In the genomic region with DNA sequence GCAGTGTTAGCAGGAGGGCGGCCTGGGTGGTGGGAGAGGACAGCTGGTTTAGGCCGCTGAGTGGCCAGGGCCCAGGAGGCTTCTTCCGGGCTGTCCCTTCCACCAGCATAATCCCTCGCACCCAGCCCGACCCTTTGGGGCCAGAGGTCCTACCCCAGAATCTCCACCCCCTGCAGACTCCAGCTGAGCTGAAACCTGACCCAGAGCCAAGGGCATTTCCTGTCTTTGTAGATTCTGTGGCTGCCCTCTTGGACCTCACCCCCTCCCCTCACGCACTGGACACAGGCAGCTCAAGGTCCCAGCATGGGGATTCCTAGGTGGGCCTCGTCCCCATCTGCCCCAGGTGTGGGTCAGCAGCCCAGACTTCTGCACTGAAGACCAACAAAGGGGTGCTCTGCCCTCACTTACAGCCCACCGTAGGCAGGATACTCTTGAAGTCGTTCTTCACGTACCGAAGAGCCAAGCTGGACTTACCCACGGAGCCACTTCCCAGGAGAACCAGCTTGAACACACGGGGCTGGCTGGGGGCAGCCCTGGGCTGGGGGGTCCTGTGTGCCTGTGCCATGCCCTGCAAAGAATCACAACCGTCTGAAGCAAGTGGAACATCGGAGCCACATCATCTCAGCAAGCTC, we compare ENCODE assay signal across 1 cellular context.
A peak's percentile ranks its signal among the peaks of the same experiment; 100 is the strongest.
TF ChIP-seq lines count a peak whose summit lies in the region.

No MANE protein-coding gene starts in this region.

TF ChIP-seq in HepG2, 621 proteins besides CTCF, POLR2A, EP300 and RAD21 (continues in another document):
- TF ChIP-seq ZNF30 (CRISPR knock-in tag; IDR thresholded peaks at IDR 0.05) (no peak), EEA1 (CRISPR knock-in tag; IDR thresholded peaks at IDR 0.05; ENCODE audit: borderline replicate concordance) (no peak), ZFP36L1 (CRISPR knock-in tag; IDR thresholded peaks at IDR 0.05) (no peak), FOXK1 (CRISPR knock-in tag; IDR thresholded peaks at IDR 0.05; ENCODE audit: borderline replicate concordance, low read depth) (peak; percentile 60; the same call in 1 of the 2 replicates), ARNT (IDR thresholded peaks at IDR 0.05) (no peak), FOXA1 (IDR thresholded peaks at IDR 0.05) (no peak), FOXA1 (CRISPR knock-in tag; IDR thresholded peaks at IDR 0.05) (peak; percentile 70), ZNF75D (CRISPR knock-in tag; IDR thresholded peaks at IDR 0.05; ENCODE audit: borderline replicate concordance) (no peak), ZNF207 (IDR thresholded peaks at IDR 0.05; ENCODE audit: borderline replicate concordance) (no peak), SRSF9 (IDR thresholded peaks at IDR 0.05; ENCODE audit: borderline replicate concordance, insufficient read depth, low read depth, low read length, poor library complexity, severe bottlenecking) (no peak), ZNF644 (CRISPR knock-in tag; IDR thresholded peaks at IDR 0.05; ENCODE audit: low read depth) (peak; percentile 87), KDM4B (CRISPR knock-in tag; IDR thresholded peaks at IDR 0.05) (peak; percentile 70), HCFC1 (IDR thresholded peaks at IDR 0.05; ENCODE audit: low read depth, low read length) (no peak), RCOR2 (CRISPR knock-in tag; IDR thresholded peaks at IDR 0.05) (peak; percentile 89), SNAI1 (CRISPR knock-in tag; IDR thresholded peaks at IDR 0.05; ENCODE audit: borderline replicate concordance) (peak; percentile 72; the same call in 1 of the 2 replicates), MEIS1 (CRISPR knock-in tag; IDR thresholded peaks at IDR 0.05; ENCODE audit: borderline replicate concordance) (no peak; the same call in 1 of the 2 replicates), ZNF484 (CRISPR knock-in tag; IDR thresholded peaks at IDR 0.05; ENCODE audit: borderline replicate concordance, low read depth) (no peak), GATAD2A (CRISPR knock-in tag; IDR thresholded peaks at IDR 0.05) (peak; percentile 94), TBL1XR1 (IDR thresholded peaks at IDR 0.05; ENCODE audit: borderline replicate concordance, low read length, partially characterized antibody) (peak; percentile 67), MXD4 (CRISPR knock-in tag; IDR thresholded peaks at IDR 0.05) (peak; percentile 74), ZNF367 (CRISPR knock-in tag; IDR thresholded peaks at IDR 0.05; ENCODE audit: borderline replicate concordance) (no peak), ZNF33B (CRISPR knock-in tag; IDR thresholded peaks at IDR 0.05) (0 out of 2 replicates have a peak, but pooled peaks have one; percentile 80), PTBP1 (IDR thresholded peaks at IDR 0.05; ENCODE audit: low read depth, low read length, poor library complexity, severe bottlenecking) (no peak), HOXD1 (CRISPR knock-in tag; IDR thresholded peaks at IDR 0.05) (peak; percentile 94), ZNF761 (CRISPR knock-in tag; conservative IDR thresholded peaks at IDR 0.05) (no peak), ISL2 (CRISPR knock-in tag; IDR thresholded peaks at IDR 0.05) (peak; percentile 91), ZNF788 (CRISPR knock-in tag; IDR thresholded peaks at IDR 0.05; ENCODE audit: borderline replicate concordance) (peak; percentile 99; the same call in 1 of the 2 replicates), TRIM24 (CRISPR knock-in tag; IDR thresholded peaks at IDR 0.05) (peak; percentile 88), KLF9 (CRISPR knock-in tag; IDR thresholded peaks at IDR 0.05; ENCODE audit: low read depth) (no peak), ZNF552 (CRISPR knock-in tag; IDR thresholded peaks at IDR 0.05; ENCODE audit: borderline replicate concordance) (no peak), KLF6 (CRISPR knock-in tag; IDR thresholded peaks at IDR 0.05) (no peak), ZSCAN31 (CRISPR knock-in tag; IDR thresholded peaks at IDR 0.05; ENCODE audit: low read depth) (peak; percentile 98)
- TF ChIP-seq, protein P1, sequence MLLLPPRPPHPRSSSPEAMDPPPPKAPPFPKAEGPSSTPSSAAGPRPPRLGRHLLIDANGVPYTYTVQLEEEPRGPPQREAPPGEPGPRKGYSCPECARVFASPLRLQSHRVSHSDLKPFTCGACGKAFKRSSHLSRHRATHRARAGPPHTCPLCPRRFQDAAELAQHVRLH (CRISPR knock-in tag; IDR thresholded peaks at IDR 0.05; ENCODE audit: borderline replicate concordance, low read depth): peak; percentile 87; the same call in 1 of the 2 replicates
- TF ChIP-seq, protein P2, sequence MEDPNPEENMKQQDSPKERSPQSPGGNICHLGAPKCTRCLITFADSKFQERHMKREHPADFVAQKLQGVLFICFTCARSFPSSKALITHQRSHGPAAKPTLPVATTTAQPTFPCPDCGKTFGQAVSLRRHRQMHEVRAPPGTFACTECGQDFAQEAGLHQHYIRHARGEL (CRISPR knock-in tag; IDR thresholded peaks at IDR 0.05): 0 out of 2 replicates have a peak, but pooled peaks have one; percentile 58
- TF ChIP-seq, protein P3, sequence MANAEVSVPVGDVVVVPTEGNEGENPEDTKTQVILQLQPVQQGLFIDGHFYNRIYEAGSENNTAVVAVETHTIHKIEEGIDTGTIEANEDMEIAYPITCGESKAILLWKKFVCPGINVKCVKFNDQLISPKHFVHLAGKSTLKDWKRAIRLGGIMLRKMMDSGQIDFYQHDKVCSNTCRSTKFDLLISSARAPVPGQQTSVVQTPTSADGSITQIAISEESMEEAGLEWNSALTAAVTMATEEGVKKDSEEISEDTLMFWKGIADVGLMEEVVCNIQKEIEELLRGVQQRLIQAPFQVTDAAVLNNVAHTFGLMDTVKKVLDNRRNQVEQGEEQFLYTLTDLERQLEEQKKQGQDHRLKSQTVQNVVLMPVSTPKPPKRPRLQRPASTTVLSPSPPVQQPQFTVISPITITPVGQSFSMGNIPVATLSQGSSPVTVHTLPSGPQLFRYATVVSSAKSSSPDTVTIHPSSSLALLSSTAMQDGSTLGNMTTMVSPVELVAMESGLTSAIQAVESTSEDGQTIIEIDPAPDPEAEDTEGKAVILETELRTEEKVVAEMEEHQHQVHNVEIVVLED (CRISPR knock-in tag; IDR thresholded peaks at IDR 0.05; ENCODE audit: borderline replicate concordance): peak; percentile 73; the same call in 1 of the 2 replicates
- TF ChIP-seq, protein P4, sequence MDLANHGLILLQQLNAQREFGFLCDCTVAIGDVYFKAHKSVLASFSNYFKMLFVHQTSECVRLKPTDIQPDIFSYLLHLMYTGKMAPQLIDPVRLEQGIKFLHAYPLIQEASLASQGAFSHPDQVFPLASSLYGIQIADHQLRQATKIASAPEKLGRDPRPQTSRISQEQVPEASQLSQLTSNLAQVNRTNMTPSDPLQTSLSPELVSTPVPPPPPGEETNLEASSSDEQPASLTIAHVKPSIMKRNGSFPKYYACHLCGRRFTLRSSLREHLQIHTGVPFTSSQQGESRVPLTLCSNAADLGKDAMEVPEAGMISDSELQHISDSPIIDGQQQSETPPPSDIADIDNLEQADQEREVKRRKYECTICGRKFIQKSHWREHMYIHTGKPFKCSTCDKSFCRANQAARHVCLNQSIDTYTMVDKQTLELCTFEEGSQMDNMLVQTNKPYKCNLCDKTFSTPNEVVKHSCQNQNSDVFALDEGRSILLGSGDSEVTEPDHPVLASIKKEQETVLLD (CRISPR knock-in tag; IDR thresholded peaks at IDR 0.05; ENCODE audit: low read depth): no peak
- TF ChIP-seq, protein P5, sequence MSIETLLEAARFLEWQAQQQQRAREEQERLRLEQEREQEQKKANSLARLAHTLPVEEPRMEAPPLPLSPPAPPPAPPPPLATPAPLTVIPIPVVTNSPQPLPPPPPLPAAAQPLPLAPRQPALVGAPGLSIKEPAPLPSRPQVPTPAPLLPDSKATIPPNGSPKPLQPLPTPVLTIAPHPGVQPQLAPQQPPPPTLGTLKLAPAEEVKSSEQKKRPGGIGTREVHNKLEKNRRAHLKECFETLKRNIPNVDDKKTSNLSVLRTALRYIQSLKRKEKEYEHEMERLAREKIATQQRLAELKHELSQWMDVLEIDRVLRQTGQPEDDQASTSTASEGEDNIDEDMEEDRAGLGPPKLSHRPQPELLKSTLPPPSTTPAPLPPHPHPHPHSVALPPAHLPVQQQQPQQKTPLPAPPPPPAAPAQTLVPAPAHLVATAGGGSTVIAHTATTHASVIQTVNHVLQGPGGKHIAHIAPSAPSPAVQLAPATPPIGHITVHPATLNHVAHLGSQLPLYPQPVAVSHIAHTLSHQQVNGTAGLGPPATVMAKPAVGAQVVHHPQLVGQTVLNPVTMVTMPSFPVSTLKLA (IDR thresholded peaks at IDR 0.05): no peak
- TF ChIP-seq, protein P6, sequence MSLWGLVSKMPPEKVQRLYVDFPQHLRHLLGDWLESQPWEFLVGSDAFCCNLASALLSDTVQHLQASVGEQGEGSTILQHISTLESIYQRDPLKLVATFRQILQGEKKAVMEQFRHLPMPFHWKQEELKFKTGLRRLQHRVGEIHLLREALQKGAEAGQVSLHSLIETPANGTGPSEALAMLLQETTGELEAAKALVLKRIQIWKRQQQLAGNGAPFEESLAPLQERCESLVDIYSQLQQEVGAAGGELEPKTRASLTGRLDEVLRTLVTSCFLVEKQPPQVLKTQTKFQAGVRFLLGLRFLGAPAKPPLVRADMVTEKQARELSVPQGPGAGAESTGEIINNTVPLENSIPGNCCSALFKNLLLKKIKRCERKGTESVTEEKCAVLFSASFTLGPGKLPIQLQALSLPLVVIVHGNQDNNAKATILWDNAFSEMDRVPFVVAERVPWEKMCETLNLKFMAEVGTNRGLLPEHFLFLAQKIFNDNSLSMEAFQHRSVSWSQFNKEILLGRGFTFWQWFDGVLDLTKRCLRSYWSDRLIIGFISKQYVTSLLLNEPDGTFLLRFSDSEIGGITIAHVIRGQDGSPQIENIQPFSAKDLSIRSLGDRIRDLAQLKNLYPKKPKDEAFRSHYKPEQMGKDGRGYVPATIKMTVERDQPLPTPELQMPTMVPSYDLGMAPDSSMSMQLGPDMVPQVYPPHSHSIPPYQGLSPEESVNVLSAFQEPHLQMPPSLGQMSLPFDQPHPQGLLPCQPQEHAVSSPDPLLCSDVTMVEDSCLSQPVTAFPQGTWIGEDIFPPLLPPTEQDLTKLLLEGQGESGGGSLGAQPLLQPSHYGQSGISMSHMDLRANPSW (CRISPR knock-in tag; IDR thresholded peaks at IDR 0.05; ENCODE audit: borderline replicate concordance): no peak
- TF ChIP-seq, protein P7, sequence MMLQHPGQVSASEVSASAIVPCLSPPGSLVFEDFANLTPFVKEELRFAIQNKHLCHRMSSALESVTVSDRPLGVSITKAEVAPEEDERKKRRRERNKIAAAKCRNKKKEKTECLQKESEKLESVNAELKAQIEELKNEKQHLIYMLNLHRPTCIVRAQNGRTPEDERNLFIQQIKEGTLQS (CRISPR knock-in tag; IDR thresholded peaks at IDR 0.05): no peak; the same call in 1 of the 2 replicates
- TF ChIP-seq, protein P8, sequence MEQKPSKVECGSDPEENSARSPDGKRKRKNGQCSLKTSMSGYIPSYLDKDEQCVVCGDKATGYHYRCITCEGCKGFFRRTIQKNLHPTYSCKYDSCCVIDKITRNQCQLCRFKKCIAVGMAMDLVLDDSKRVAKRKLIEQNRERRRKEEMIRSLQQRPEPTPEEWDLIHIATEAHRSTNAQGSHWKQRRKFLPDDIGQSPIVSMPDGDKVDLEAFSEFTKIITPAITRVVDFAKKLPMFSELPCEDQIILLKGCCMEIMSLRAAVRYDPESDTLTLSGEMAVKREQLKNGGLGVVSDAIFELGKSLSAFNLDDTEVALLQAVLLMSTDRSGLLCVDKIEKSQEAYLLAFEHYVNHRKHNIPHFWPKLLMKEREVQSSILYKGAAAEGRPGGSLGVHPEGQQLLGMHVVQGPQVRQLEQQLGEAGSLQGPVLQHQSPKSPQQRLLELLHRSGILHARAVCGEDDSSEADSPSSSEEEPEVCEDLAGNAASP (CRISPR knock-in tag; IDR thresholded peaks at IDR 0.05; ENCODE audit: borderline replicate concordance): peak; percentile 98
- TF ChIP-seq, protein P9, sequence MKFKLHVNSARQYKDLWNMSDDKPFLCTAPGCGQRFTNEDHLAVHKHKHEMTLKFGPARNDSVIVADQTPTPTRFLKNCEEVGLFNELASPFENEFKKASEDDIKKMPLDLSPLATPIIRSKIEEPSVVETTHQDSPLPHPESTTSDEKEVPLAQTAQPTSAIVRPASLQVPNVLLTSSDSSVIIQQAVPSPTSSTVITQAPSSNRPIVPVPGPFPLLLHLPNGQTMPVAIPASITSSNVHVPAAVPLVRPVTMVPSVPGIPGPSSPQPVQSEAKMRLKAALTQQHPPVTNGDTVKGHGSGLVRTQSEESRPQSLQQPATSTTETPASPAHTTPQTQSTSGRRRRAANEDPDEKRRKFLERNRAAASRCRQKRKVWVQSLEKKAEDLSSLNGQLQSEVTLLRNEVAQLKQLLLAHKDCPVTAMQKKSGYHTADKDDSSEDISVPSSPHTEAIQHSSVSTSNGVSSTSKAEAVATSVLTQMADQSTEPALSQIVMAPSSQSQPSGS (CRISPR knock-in tag; IDR thresholded peaks at IDR 0.05): peak; percentile 87; the same call in 1 of the 2 replicates
- TF ChIP-seq, protein P10, sequence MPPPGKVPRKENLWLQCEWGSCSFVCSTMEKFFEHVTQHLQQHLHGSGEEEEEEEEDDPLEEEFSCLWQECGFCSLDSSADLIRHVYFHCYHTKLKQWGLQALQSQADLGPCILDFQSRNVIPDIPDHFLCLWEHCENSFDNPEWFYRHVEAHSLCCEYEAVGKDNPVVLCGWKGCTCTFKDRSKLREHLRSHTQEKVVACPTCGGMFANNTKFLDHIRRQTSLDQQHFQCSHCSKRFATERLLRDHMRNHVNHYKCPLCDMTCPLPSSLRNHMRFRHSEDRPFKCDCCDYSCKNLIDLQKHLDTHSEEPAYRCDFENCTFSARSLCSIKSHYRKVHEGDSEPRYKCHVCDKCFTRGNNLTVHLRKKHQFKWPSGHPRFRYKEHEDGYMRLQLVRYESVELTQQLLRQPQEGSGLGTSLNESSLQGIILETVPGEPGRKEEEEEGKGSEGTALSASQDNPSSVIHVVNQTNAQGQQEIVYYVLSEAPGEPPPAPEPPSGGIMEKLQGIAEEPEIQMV (CRISPR knock-in tag; IDR thresholded peaks at IDR 0.05; ENCODE audit: low read depth): peak; percentile 69; the same call in 1 of the 2 replicates
- TF ChIP-seq, protein P11, sequence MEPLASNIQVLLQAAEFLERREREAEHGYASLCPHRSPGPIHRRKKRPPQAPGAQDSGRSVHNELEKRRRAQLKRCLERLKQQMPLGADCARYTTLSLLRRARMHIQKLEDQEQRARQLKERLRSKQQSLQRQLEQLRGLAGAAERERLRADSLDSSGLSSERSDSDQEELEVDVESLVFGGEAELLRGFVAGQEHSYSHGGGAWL (CRISPR knock-in tag; IDR thresholded peaks at IDR 0.05): peak; percentile 82
- TF ChIP-seq, protein P12, sequence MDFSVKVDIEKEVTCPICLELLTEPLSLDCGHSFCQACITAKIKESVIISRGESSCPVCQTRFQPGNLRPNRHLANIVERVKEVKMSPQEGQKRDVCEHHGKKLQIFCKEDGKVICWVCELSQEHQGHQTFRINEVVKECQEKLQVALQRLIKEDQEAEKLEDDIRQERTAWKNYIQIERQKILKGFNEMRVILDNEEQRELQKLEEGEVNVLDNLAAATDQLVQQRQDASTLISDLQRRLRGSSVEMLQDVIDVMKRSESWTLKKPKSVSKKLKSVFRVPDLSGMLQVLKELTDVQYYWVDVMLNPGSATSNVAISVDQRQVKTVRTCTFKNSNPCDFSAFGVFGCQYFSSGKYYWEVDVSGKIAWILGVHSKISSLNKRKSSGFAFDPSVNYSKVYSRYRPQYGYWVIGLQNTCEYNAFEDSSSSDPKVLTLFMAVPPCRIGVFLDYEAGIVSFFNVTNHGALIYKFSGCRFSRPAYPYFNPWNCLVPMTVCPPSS (IDR thresholded peaks at IDR 0.05): no peak
- TF ChIP-seq, protein P13, sequence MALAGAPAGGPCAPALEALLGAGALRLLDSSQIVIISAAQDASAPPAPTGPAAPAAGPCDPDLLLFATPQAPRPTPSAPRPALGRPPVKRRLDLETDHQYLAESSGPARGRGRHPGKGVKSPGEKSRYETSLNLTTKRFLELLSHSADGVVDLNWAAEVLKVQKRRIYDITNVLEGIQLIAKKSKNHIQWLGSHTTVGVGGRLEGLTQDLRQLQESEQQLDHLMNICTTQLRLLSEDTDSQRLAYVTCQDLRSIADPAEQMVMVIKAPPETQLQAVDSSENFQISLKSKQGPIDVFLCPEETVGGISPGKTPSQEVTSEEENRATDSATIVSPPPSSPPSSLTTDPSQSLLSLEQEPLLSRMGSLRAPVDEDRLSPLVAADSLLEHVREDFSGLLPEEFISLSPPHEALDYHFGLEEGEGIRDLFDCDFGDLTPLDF (CRISPR knock-in tag; IDR thresholded peaks at IDR 0.05): no peak
